1 cellular context compared by ENCODE assay signal in genomic region chr15:29424118-29424517, GRCh38.
TF ChIP-seq lines count a peak whose summit lies in the region.

No MANE protein-coding gene starts in this region.

TF ChIP-seq in H1, 55 proteins besides CTCF, POLR2A, EP300 and RAD21:
- no peak for TF ChIP-seq ZNF274 (IDR thresholded peaks at IDR 0.05; ENCODE audit: borderline replicate concordance, extremely low read depth, low read length)
- 0 out of 2 replicates have a peak, but pooled peaks have one; percentile 37 for TF ChIP-seq SP1 (IDR thresholded peaks at IDR 0.05; ENCODE audit: low read depth, low read length)
